ENCODE assay signal across 13 cellular contexts in the genomic region with DNA sequence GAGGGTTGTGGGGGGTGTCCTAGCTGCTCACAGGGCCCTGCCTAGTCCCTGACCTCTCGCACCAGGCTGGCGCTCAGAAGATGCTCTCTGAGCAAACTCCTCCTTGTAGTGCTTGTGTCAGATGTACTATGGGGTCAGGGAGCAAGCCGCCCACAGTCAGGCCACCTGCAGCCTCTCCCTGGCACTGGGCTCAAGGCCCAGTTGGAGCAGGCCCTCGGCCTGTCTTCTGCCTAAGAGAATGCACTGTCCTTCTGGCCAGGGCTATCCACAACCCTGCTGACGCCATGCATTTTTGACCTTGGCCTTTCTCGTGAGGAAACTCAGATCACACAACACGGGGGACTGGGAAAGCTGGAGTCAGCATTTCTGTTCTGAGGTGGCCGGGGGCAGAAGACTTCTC.
"Had no signal": no experiment of that assay in that cellular context is flagged by ENCODE, and none has a peak within 500 bp of the region (broad histone marks: within the 10 kb centered on the region; RNA-seq: fewer than 3 reads in every experiment).

No MANE protein-coding gene starts in this region.

- H3K4me3 ChIP-seq: esophagus muscularis mucosa, mucosa of descending colon had no signal

- H3K9me3 ChIP-seq: esophagus muscularis mucosa, mucosa of descending colon, neutrophil had no signal

- H3K36me3 ChIP-seq: neutrophil had no signal

- DNase-seq: activated CD4-positive, alpha-beta T cell treated with anti-CD3 and anti-CD28 coated beads for 4 hours; activated CD8-positive, alpha-beta memory T cell treated with anti-CD3 and anti-CD28 coated beads, Interleukin-2, amount 50 U/mL, for 4 hours; activated CD8-positive, alpha-beta T cell treated with anti-CD3 and anti-CD28 coated beads for 36 hours; activated gamma-delta T cell treated with Interleukin-2 at 50 U/mL for 16 hours; activated naive CD8-positive, alpha-beta T cell treated with anti-CD3 and anti-CD28 coated beads for 36 hours; anterior cingulate cortex; foreskin fibroblast; kidney glomerular epithelial cell; mucosa of descending colon; naive thymus-derived CD4-positive, alpha-beta T cell; small intestine had no signal

- ATAC-seq: activated CD8-positive, alpha-beta T cell treated with anti-CD3 and anti-CD28 coated beads for 36 hours; mucosa of descending colon; naive thymus-derived CD4-positive, alpha-beta T cell had no signal

- H3K27ac ChIP-seq: esophagus muscularis mucosa, neutrophil had no signal
